Comparison of ENCODE assay signal across 9 cellular contexts in the genomic region with DNA sequence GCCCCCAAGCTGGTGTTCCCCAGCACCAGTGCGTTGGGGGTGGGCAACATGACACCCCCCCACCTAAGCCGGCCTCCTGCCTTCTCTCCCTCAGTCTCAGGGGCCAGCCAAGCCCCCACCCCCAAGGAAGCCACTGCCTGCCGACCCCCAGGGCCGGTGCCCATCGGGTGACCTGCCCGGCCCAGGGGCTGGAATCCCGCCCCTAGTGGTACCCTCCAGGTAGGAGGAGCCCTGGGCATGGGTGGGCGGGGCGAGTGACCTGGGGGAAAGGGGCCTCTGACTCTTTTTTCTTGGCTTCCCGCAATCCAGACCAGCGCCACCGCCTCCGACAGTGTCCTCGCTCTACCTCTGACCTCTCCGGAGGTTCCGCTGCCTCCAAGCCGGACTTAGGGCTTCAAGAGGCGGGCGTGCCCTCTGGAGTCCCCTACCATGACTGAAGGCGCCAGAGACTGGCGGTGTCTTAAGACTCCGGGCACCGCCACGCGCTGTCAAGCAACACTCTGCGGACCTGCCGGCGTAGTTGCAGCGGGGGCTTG. TPM values are rescaled to one million over a fixed set of nuclear protein-coding genes. Genes with fewer than 3 reads are reported as not detected.
A peak's percentile ranks its signal among the peaks of the same experiment; 100 is the strongest.
DNase-seq lines count a peak whose midpoint lies in the region; ATAC-seq and TF ChIP-seq lines count a peak whose summit lies in the region.
"Had no signal": no experiment of that assay in that cellular context is flagged by ENCODE, and none has a peak within 500 bp of the region (broad histone marks: within the 10 kb centered on the region; RNA-seq: fewer than 3 reads in every experiment).

No MANE protein-coding gene starts in this region.

- H3K9me3 ChIP-seq in Caco-2 (no peaks in the 10 kb centered on the region), HUES64 (ENCODE audit: insufficient read depth, low read depth, low read length) (no peaks in the 10 kb centered on the region), SJCRH30 (replicated peaks) (no peaks in the 10 kb centered on the region)
- H3K9me3 ChIP-seq in naive thymus-derived CD4-positive, alpha-beta T cell (ENCODE audit: control insufficient read depth in 2 of 3, low read length in 3 of 3) = no peaks in the 10 kb centered on the region

- H3K27me3 ChIP-seq in Caco-2 (replicated peaks; ENCODE audit: control insufficient read depth, insufficient read depth, low read length) (no peaks in the 10 kb centered on the region), HUES64 (ENCODE audit: insufficient read depth, low read length) (peaks cover 6% of the 10 kb centered on the region), SJCRH30 (no peaks in the 10 kb centered on the region)
- H3K27me3 ChIP-seq in naive thymus-derived CD4-positive, alpha-beta T cell (ENCODE audit: control insufficient read depth in 2 of 2, insufficient read depth in 2 of 2, low read length in 2 of 2) = no peaks in the 10 kb centered on the region

- 3% methylated on average over 29 of the region's 29 CpGs for WGBS in HUES64

- H3K27me3 Mint-ChIP-seq in Caco-2 (ENCODE audit: insufficient read depth, unreplicated experiment) = no peaks in the 10 kb centered on the region
- H3K27me3 Mint-ChIP-seq in central memory CD8-positive, alpha-beta T cell = no peaks in the 10 kb centered on the region
- H3K27me3 Mint-ChIP-seq in naive thymus-derived CD4-positive, alpha-beta T cell = no peaks in the 10 kb centered on the region

- H3K4me1 Mint-ChIP-seq in Caco-2 (ENCODE audit: low read depth, unreplicated experiment) = peaks cover 22% of the 10 kb centered on the region
- H3K4me1 Mint-ChIP-seq in central memory CD8-positive, alpha-beta T cell = peaks cover 37% of the 10 kb centered on the region
- H3K4me1 Mint-ChIP-seq in naive thymus-derived CD4-positive, alpha-beta T cell = peaks cover 21 to 42% (median 39%) of the 10 kb centered on the region in 7 donors

- H3K4me3 Mint-ChIP-seq in Caco-2 (ENCODE audit: unreplicated experiment) = peak overlapping the region; percentile 86
- peak overlapping the region; percentile 81 for H3K4me3 Mint-ChIP-seq in central memory CD8-positive, alpha-beta T cell
- H3K4me3 Mint-ChIP-seq in naive thymus-derived CD4-positive, alpha-beta T cell = peak overlapping the region in 8 of 10 donors; percentile 16 to 96 (median 90)

- no peak overlapping the region for H3K9ac ChIP-seq in HUES64 (ENCODE audit: low read depth, low read length)

- BruUV-seq in Caco-2 (replicated peaks; lab: Mats Ljungman, UMichigan) = no TSS peak

- no peaks in the 10 kb centered on the region for H3K9me3 Mint-ChIP-seq in Caco-2 (ENCODE audit: unreplicated experiment)
- H3K9me3 Mint-ChIP-seq in central memory CD8-positive, alpha-beta T cell = no peaks in the 10 kb centered on the region
- H3K9me3 Mint-ChIP-seq in naive thymus-derived CD4-positive, alpha-beta T cell = no peaks in the 10 kb centered on the region
- H3K9me3 Mint-ChIP-seq: T-helper 1 cell treated with Interleukin-12 subunit alpha and Interleukin-12 subunit beta and Interleukin-4 antibody, amounts not matched to agents 30 μg/mL and 1 μg/mL, for 36 hours had no signal

- POLR2A ChIA-PET in Caco-2 (lab: Charles Lee) = no interaction called here
- POLR2A ChIA-PET in naive thymus-derived CD4-positive, alpha-beta T cell (lab: Charles Lee) = interaction anchor here (1.1 to 7.8 kb wide), 3 partner anchors 11 to 22 kb away, joined by 4 to 51 read pairs (median 7); partner anchors contain the start of gene ADAM15

- peak in 1 of 2 experiments; percentile 2 for TF ChIP-seq CTCF in Caco-2 (IDR thresholded peaks at IDR 0.05; ENCODE audit: insufficient read depth in 1 of 2, low read depth in 1 of 2, low read length in 1 of 2, severe bottlenecking in 1 of 2, unreplicated experiment in 1 of 2)

- H3K4me1 ChIP-seq in Caco-2 = 0 out of 2 replicates have a peak, but pooled peaks cover 19% of the 10 kb centered on the region
- H3K4me1 ChIP-seq in HUES64 (ENCODE audit: insufficient read depth, low read length) = peaks cover 11% of the 10 kb centered on the region
- H3K4me1 ChIP-seq in naive thymus-derived CD4-positive, alpha-beta T cell (ENCODE audit: control insufficient read depth in 2 of 2, insufficient read depth in 2 of 2, low read length in 2 of 2) = peaks cover 20 to 21% of the 10 kb centered on the region in 2 donors
- peaks cover 6% of the 10 kb centered on the region for H3K4me1 ChIP-seq in SJCRH30

- no peak for ATAC-seq in central memory CD8-positive, alpha-beta T cell (replicated peaks; ENCODE audit: extremely low read depth, poor library complexity, severe bottlenecking)
- ATAC-seq in naive thymus-derived CD4-positive, alpha-beta T cell = no peak

- no peak overlapping the region for H3K27ac Mint-ChIP-seq in Caco-2 (ENCODE audit: unreplicated experiment)
- H3K27ac Mint-ChIP-seq in central memory CD8-positive, alpha-beta T cell (ENCODE audit: low read depth) = no peak overlapping the region
- peak overlapping the region in 4 of 9 donors; percentile 14 to 83 (median 68) for H3K27ac Mint-ChIP-seq in naive thymus-derived CD4-positive, alpha-beta T cell
- H3K27ac Mint-ChIP-seq: T-helper 1 cell treated with Interleukin-12 subunit alpha and Interleukin-12 subunit beta and Interleukin-4 antibody, amounts not matched to agents 30 μg/mL and 1 μg/mL, for 36 hours had no signal

- H3K36me3 Mint-ChIP-seq in Caco-2 (ENCODE audit: insufficient read depth, unreplicated experiment) = peaks cover 19% of the 10 kb centered on the region
- H3K36me3 Mint-ChIP-seq in central memory CD8-positive, alpha-beta T cell (ENCODE audit: insufficient read depth) = peaks cover 14% of the 10 kb centered on the region
- peaks cover 0 to 6% (median 0%) of the 10 kb centered on the region in 5 donors for H3K36me3 Mint-ChIP-seq in naive thymus-derived CD4-positive, alpha-beta T cell

- H3K36me3 ChIP-seq in Caco-2 (ENCODE audit: control insufficient read depth, insufficient read depth, low read length) = peaks cover 2% of the 10 kb centered on the region; the same call in 1 of the 2 replicates
- H3K36me3 ChIP-seq in HUES64 (ENCODE audit: insufficient read depth, low read length) = peaks cover 9% of the 10 kb centered on the region
- peaks cover 0 to 12% (median 0%) of the 10 kb centered on the region in 3 experiments for H3K36me3 ChIP-seq in naive thymus-derived CD4-positive, alpha-beta T cell (ENCODE audit: control insufficient read depth in 2 of 3, insufficient read depth in 3 of 3, low read length in 3 of 3)
- no peaks in the 10 kb centered on the region; the same call in 1 of the 2 replicates for H3K36me3 ChIP-seq in SJCRH30

- no peak for DNase-seq in Caco-2
- no peak for DNase-seq in central memory CD8-positive, alpha-beta T cell (ENCODE audit: low spot score in 2 of 2)
- no peak for DNase-seq in naive thymus-derived CD4-positive, alpha-beta T cell
- no peak for DNase-seq in NK-92 (lab: John Stamatoyannopoulos, UW; ENCODE audit: unreplicated experiment)
- DNase-seq in inferior parietal cortex (ENCODE audit: extremely low spot score) = no peak
- DNase-seq in SJCRH30 = no peak
- DNase-seq in AG20443 (ENCODE audit: low spot score) = no peak

- CTCF ChIA-PET in Caco-2 (lab: Charles Lee) = interaction anchor here (0.6 to 3.7 kb wide), 18 partner anchors 10 to 1392 kb away, joined by 3 to 39 read pairs (median 7); partner anchors contain the start of genes ADAM15, CKS1B, EFNA3 and KRTCAP2
- CTCF ChIA-PET in naive thymus-derived CD4-positive, alpha-beta T cell (lab: Charles Lee) = interaction anchor here (0.7 to 13.9 kb wide), 14 partner anchors 9 to 502 kb away, joined by 3 to 138 read pairs (median 4); partner anchors contain the start of genes ADAM15, EFNA3, PMVK and PYGO2

- H3K4me3 ChIP-seq in Caco-2 (ENCODE audit: low read depth, low read length) (peak overlapping the region; percentile 64), HUES64 (ENCODE audit: low read length) (peak overlapping the region; percentile 82), SJCRH30 (no peak overlapping the region)
- peak overlapping the region; percentile 76 for H3K4me3 ChIP-seq in naive thymus-derived CD4-positive, alpha-beta T cell (ENCODE audit: low read length)

- no peak overlapping the region for H3K27ac ChIP-seq in HUES64 (ENCODE audit: low read depth, low read length)
- H3K27ac ChIP-seq in naive thymus-derived CD4-positive, alpha-beta T cell (ENCODE audit: low read depth, low read length) = no peak overlapping the region
- no peak overlapping the region for H3K27ac ChIP-seq in SJCRH30

- intact Hi-C loops in Caco-2 (cut with micrococcal nuclease; ENCODE audit: unreplicated experiment) = loop anchor here (5.0 kb wide), 2 partner anchors 90 to 105 kb away; partner anchors contain the start of genes CKS1B, PBXIP1 and SHC1
- intact Hi-C loops in naive thymus-derived CD4-positive, alpha-beta T cell (cut with micrococcal nuclease) = loop anchor here (1.0 to 10.0 kb wide), 9 partner anchors 17 to 737 kb away; partner anchors contain the start of genes ADAR (in 1 of the 2), AQP10 (in 1 of the 2), ATP8B2 (in 1 of the 2) and PBXIP1 (in 1 of the 2)

RNA-seq across cellular contexts. Expression of gene EFNA4, which starts 1.3 kb away (rescaled TPM):
- total RNA-seq in Caco-2 (2022) = 13.8 and 16.0 TPM in 2 replicates
- polyA plus RNA-seq in HUES64 (2013, experiment 1 of 2) = 23.3 TPM
- polyA plus RNA-seq in HUES64 (2013, experiment 2 of 2) = 23.0 TPM
- total RNA-seq in naive thymus-derived CD4-positive, alpha-beta T cell = 1 to 10 TPM; 3.9 to 9.4 (median 7.7) TPM
- polyA plus RNA-seq in naive thymus-derived CD4-positive, alpha-beta T cell = 1 to 10 TPM; 2.1 to 3.9 TPM
- total RNA-seq in SJCRH30 (2014; rRNA removed; shearing (Covaris generic)) = 15.3 and 17.8 TPM in 2 replicates

RNA-seq across cellular contexts. Expression of gene ADAM15, which starts 11.1 kb away (rescaled TPM):
- 44.0 and 48.2 TPM in 2 replicates for total RNA-seq in Caco-2 (2022)
- 15.1 TPM for polyA plus RNA-seq in HUES64 (2013, experiment 1 of 2)
- 20.0 TPM for polyA plus RNA-seq in HUES64 (2013, experiment 2 of 2)
- 10 to 100 TPM; 16.9 to 53.7 (median 28.8) TPM for total RNA-seq in naive thymus-derived CD4-positive, alpha-beta T cell
- polyA plus RNA-seq in naive thymus-derived CD4-positive, alpha-beta T cell = 1 to 10 TPM; 5.8 to 8.5 TPM
- total RNA-seq in SJCRH30 (2014; rRNA removed; shearing (Covaris generic)) = 16.9 and 18.3 TPM in 2 replicates

RNA-seq across cellular contexts. Expression of gene EFNA3, which starts 16.4 kb away (rescaled TPM):
- total RNA-seq in Caco-2 (2022) = 3.4 and 3.5 TPM in 2 replicates
- 4.6 TPM for polyA plus RNA-seq in HUES64 (2013, experiment 1 of 2)
- 7.0 TPM for polyA plus RNA-seq in HUES64 (2013, experiment 2 of 2)
- 1 to 10 TPM in 4 of 5 experiments, under 1 TPM in 1; 0.42 to 4.0 (median 2.7) TPM for total RNA-seq in naive thymus-derived CD4-positive, alpha-beta T cell
- polyA plus RNA-seq in naive thymus-derived CD4-positive, alpha-beta T cell = under 1 TPM; 0.51 to 0.72 TPM
- total RNA-seq in SJCRH30 (2014; rRNA removed; shearing (Covaris generic)) = 3.5 and 4.2 TPM in 2 replicates

RNA-seq across cellular contexts. Expression of gene DCST1, which starts 28.6 kb away (rescaled TPM):
- 0.32 TPM in 1 of 2 replicates, not detected in the other for total RNA-seq in Caco-2 (2022)
- polyA plus RNA-seq in HUES64 (2013, experiment 1 of 2) = not detected
- not detected for polyA plus RNA-seq in HUES64 (2013, experiment 2 of 2)
- total RNA-seq in naive thymus-derived CD4-positive, alpha-beta T cell = under 1 TPM in 3 of 5 experiments, not detected in 2; 0.19 to 0.78 (median 0.42) TPM
- not detected for polyA plus RNA-seq in naive thymus-derived CD4-positive, alpha-beta T cell
- not detected in 2 replicates for total RNA-seq in SJCRH30 (2014; rRNA removed; shearing (Covaris generic))

RNA-seq across cellular contexts. Expression of gene DCST2, which starts 28.6 kb away (rescaled TPM):
- 0.26 and 0.61 TPM in 2 replicates for total RNA-seq in Caco-2 (2022)
- not detected for polyA plus RNA-seq in HUES64 (2013, experiment 1 of 2)
- 0.51 TPM for polyA plus RNA-seq in HUES64 (2013, experiment 2 of 2)
- 1 to 10 TPM in 4 of 5 experiments, under 1 TPM in 1; 0.22 to 3.3 (median 2.4) TPM for total RNA-seq in naive thymus-derived CD4-positive, alpha-beta T cell
- polyA plus RNA-seq in naive thymus-derived CD4-positive, alpha-beta T cell = not detected
- not detected in 2 replicates for total RNA-seq in SJCRH30 (2014; rRNA removed; shearing (Covaris generic))
